8 cellular contexts compared by ENCODE assay signal in the genomic region with DNA sequence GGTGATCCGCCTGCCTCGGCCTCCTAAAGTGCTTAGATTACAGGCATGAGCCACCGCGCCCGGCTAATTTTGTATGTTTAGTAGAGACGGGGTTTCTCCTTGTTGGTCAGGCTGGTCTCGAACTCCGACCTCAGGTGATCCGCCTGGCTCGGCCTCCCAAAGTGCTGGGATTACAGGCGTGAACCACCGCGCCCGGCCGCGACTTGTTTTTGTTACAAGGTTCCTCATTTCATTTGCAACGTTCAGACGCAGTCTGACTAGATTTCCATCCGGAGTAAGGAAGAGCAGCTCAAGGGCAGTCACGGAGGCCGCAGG. TPM values are rescaled to one million over a fixed set of nuclear protein-coding genes. Genes with fewer than 3 reads are reported as not detected.
A peak's percentile ranks its signal among the peaks of the same experiment; 100 is the strongest.
DNase-seq lines count a peak whose midpoint lies in the region; ATAC-seq, FAIRE-seq and TF ChIP-seq lines count a peak whose summit lies in the region.
"Not testable (repeated sequence)": the region's sequence is repeated elsewhere in the genome, so short reads cannot be mapped to it uniquely, and the experiment has no call there.
"Had no signal": no experiment of that assay in that cellular context is flagged by ENCODE, and none has a peak within 500 bp of the region (broad histone marks: within the 10 kb centered on the region; RNA-seq: fewer than 3 reads in every experiment).

No MANE protein-coding gene starts in this region.

- not testable (repeated sequence) for DNase-seq in NT2/D1 (ENCODE audit: low read depth, low spot score); bronchial epithelial cell (ENCODE audit: low read depth); glutamatergic neuron; mesothelial cell of epicardium (ENCODE audit: low spot score in 2 of 2, unreplicated experiment in 2 of 2); gastrocnemius medialis
- peak; percentile 25 for DNase-seq in activated CD4-positive, alpha-beta T cell treated with anti-CD3 and anti-CD28 coated beads, Interleukin-2, amount 10 ng/mL, durations not matched to agents 7 days and 5 days

- intact Hi-C loops in gastrocnemius medialis (cut with DNase I; ENCODE audit: low total_unique reads) = loop anchor here (1.0 to 10.0 kb wide), 3 partner anchors 10 to 345 kb away; a partner anchor contains a TSS

- not testable (repeated sequence) for TF ChIP-seq CTCF in GM12875 (IDR thresholded peaks at IDR 0.05; ENCODE audit: borderline replicate concordance, insufficient read depth, low read depth, low read length); bronchial epithelial cell (IDR thresholded peaks at IDR 0.05; ENCODE audit: insufficient read depth, low read length, severe bottlenecking); glutamatergic neuron (IDR thresholded peaks at IDR 0.05; ENCODE audit: partially characterized antibody, unreplicated experiment); mesothelial cell of epicardium (IDR thresholded peaks at IDR 0.05; ENCODE audit: unreplicated experiment); gastrocnemius medialis (IDR thresholded peaks at IDR 0.05 in 4 of 5, conservative IDR thresholded peaks at IDR 0.05 in 1 of 5)

- not testable (repeated sequence) for TF ChIP-seq POLR2A in gastrocnemius medialis (IDR thresholded peaks at IDR 0.05)

- H3K4me3 ChIP-seq in GM12875 (ENCODE audit: low read depth, low read length) (peak overlapping the region; percentile 81), NT2/D1 (ENCODE audit: insufficient read length, low read depth) (peak overlapping the region; percentile 77), bronchial epithelial cell (ENCODE audit: low read depth, low read length) (peak overlapping the region; percentile 87), gastrocnemius medialis (peak overlapping the region; percentile 75 to 89 (median 80))

- H3K4me3 Mint-ChIP-seq in activated CD4-positive, alpha-beta T cell treated with anti-CD3 and anti-CD28 coated beads, Interleukin-2, amount 10 ng/mL, durations not matched to agents 7 days and 5 days = peak overlapping the region; percentile 80
- H3K4me3 Mint-ChIP-seq in glutamatergic neuron (ENCODE audit: unreplicated experiment) = peak overlapping the region; percentile 93
- peak overlapping the region; percentile 81 for H3K4me3 Mint-ChIP-seq in mesothelial cell of epicardium

- CTCF ChIA-PET in activated CD4-positive, alpha-beta T cell treated with anti-CD3 and anti-CD28 coated beads, Interleukin-2, amount 10 ng/mL, durations not matched to agents 7 days and 5 days (lab: Charles Lee) = interaction anchor here (0.6 to 1.7 kb wide), 6 partner anchors 9 to 556 kb away, joined by 3 to 21 read pairs (median 3); a partner anchor contains a TSS

- POLR2A ChIA-PET in activated CD4-positive, alpha-beta T cell treated with anti-CD3 and anti-CD28 coated beads, Interleukin-2, amount 10 ng/mL, durations not matched to agents 7 days and 5 days (lab: Charles Lee) = interaction anchor here (1.6 kb wide), 1 partner anchor 10 kb away, joined by 8 read pairs; no protein-coding TSS in a partner anchor

- in situ Hi-C loops in gastrocnemius medialis (cut with MboI; ENCODE audit: low sequenced_read_pairs in 4 of 4) = loop anchor here in 1 of 4 donors (10.0 kb wide), 1 partner anchor 125 kb away; a partner anchor contains a TSS

- ATAC-seq in gastrocnemius medialis = not testable (repeated sequence)

- FAIRE-seq in bronchial epithelial cell (lab: Jason Lieb, UNC) = not testable (repeated sequence)

- H3K27ac ChIP-seq in gastrocnemius medialis = peak overlapping the region; percentile 93 to 98 (median 94)

- not testable (repeated sequence) for H3K9me3 Mint-ChIP-seq in activated CD4-positive, alpha-beta T cell treated with anti-CD3 and anti-CD28 coated beads, Interleukin-2, amount 10 ng/mL, durations not matched to agents 7 days and 5 days; glutamatergic neuron (ENCODE audit: unreplicated experiment); mesothelial cell of epicardium

- H3K9ac ChIP-seq in NT2/D1 (ENCODE audit: insufficient read length, low read depth) = peak overlapping the region; percentile 82

- H3K36me3 Mint-ChIP-seq in activated CD4-positive, alpha-beta T cell treated with anti-CD3 and anti-CD28 coated beads, Interleukin-2, amount 10 ng/mL, durations not matched to agents 7 days and 5 days (ENCODE audit: low read depth) = peaks cover 28% of the 10 kb centered on the region
- H3K36me3 Mint-ChIP-seq in glutamatergic neuron (ENCODE audit: unreplicated experiment) = not testable (repeated sequence)
- H3K36me3 Mint-ChIP-seq in mesothelial cell of epicardium = peaks cover 14% of the 10 kb centered on the region

- H3K36me3 ChIP-seq in NT2/D1 (ENCODE audit: insufficient read depth, insufficient read length, low read length) (peaks cover 17% of the 10 kb centered on the region), gastrocnemius medialis (peaks cover 0 to 23% of the 10 kb centered on the region in 2 donors)
- H3K36me3 ChIP-seq in bronchial epithelial cell (ENCODE audit: control insufficient read depth, insufficient read depth, low read length) = not testable (repeated sequence)

- not testable (repeated sequence) for H3K27me3 ChIP-seq in NT2/D1 (ENCODE audit: insufficient read depth, insufficient read length); bronchial epithelial cell (ENCODE audit: control insufficient read depth, insufficient read depth, low read length); gastrocnemius medialis

- H3K4me1 ChIP-seq in NT2/D1 (ENCODE audit: insufficient read depth, insufficient read length) = not testable (repeated sequence)
- H3K4me1 ChIP-seq in gastrocnemius medialis = peaks cover 28 to 37% of the 10 kb centered on the region in 2 donors

- not testable (repeated sequence) for H3K27me3 Mint-ChIP-seq in activated CD4-positive, alpha-beta T cell treated with anti-CD3 and anti-CD28 coated beads, Interleukin-2, amount 10 ng/mL, durations not matched to agents 7 days and 5 days; glutamatergic neuron (ENCODE audit: unreplicated experiment); mesothelial cell of epicardium (ENCODE audit: low read depth)

- H3K4me1 Mint-ChIP-seq in activated CD4-positive, alpha-beta T cell treated with anti-CD3 and anti-CD28 coated beads, Interleukin-2, amount 10 ng/mL, durations not matched to agents 7 days and 5 days = peaks cover 40% of the 10 kb centered on the region
- H3K4me1 Mint-ChIP-seq in glutamatergic neuron (ENCODE audit: low read depth, unreplicated experiment) (peaks cover 16% of the 10 kb centered on the region), mesothelial cell of epicardium (peaks cover 25% of the 10 kb centered on the region)

- H3K9me3 ChIP-seq in NT2/D1 (ENCODE audit: insufficient read depth, low read length); gastrocnemius medialis: not testable (repeated sequence)

- H3K27ac Mint-ChIP-seq in activated CD4-positive, alpha-beta T cell treated with anti-CD3 and anti-CD28 coated beads, Interleukin-2, amount 10 ng/mL, durations not matched to agents 7 days and 5 days = peak overlapping the region; percentile 97
- H3K27ac Mint-ChIP-seq in glutamatergic neuron (ENCODE audit: unreplicated experiment) (peak overlapping the region; percentile 92), mesothelial cell of epicardium (peak overlapping the region; percentile 93)

RNA-seq across cellular contexts. Expression of a gene that starts 0.5 kb away (rescaled TPM):
- total RNA-seq in activated CD4-positive, alpha-beta T cell treated with anti-CD3 and anti-CD28 coated beads, Interleukin-2, amount 10 ng/mL, durations not matched to agents 7 days and 5 days = 10 to 100 TPM; 27.6 to 29.1 TPM
- 52.7 and 56.3 TPM in 2 replicates for total RNA-seq in bronchial epithelial cell
- 30.8 TPM for total RNA-seq in glutamatergic neuron (ENCODE audit: unreplicated experiment)
- 33.5 to 36.1 TPM (median 35.0 TPM) in 3 replicates for total RNA-seq in mesothelial cell of epicardium
- 10 to 100 TPM; 17.5 to 26.3 (median 21.8) TPM for total RNA-seq in gastrocnemius medialis

RNA-seq across cellular contexts. Expression of a gene that starts 14.3 kb away (rescaled TPM):
- 10 to 100 TPM; 16.0 to 17.5 TPM for total RNA-seq in activated CD4-positive, alpha-beta T cell treated with anti-CD3 and anti-CD28 coated beads, Interleukin-2, amount 10 ng/mL, durations not matched to agents 7 days and 5 days
- total RNA-seq in bronchial epithelial cell = 96.9 and 157 TPM in 2 replicates
- 66.0 TPM for total RNA-seq in glutamatergic neuron (ENCODE audit: unreplicated experiment)
- total RNA-seq in mesothelial cell of epicardium = 27.0 to 30.0 TPM (median 27.2 TPM) in 3 replicates
- total RNA-seq in gastrocnemius medialis = 10 to 100 TPM; 28.8 to 83.3 (median 65.5) TPM

RNA-seq across cellular contexts. Expression of a gene that starts 23.9 kb away (rescaled TPM):
- 1 to 10 TPM; 6.3 TPM for total RNA-seq in activated CD4-positive, alpha-beta T cell treated with anti-CD3 and anti-CD28 coated beads, Interleukin-2, amount 10 ng/mL, durations not matched to agents 7 days and 5 days
- total RNA-seq in bronchial epithelial cell = under 0.01 TPM in 1 of 2 replicates, not detected in the other
- total RNA-seq in glutamatergic neuron (ENCODE audit: unreplicated experiment) = 1.5 TPM
- 0.34 to 0.86 TPM (median 0.80 TPM) in 3 replicates for total RNA-seq in mesothelial cell of epicardium
- under 1 TPM in 1 of 4 donors, not detected in 3; 0.17 TPM for total RNA-seq in gastrocnemius medialis
- total RNA-seq: G401 had no signal

RNA-seq across cellular contexts. Expression of a gene that starts 48.2 kb away (rescaled TPM):
- 1 to 10 TPM; 8.2 to 8.8 TPM for total RNA-seq in activated CD4-positive, alpha-beta T cell treated with anti-CD3 and anti-CD28 coated beads, Interleukin-2, amount 10 ng/mL, durations not matched to agents 7 days and 5 days
- total RNA-seq in bronchial epithelial cell (16.8 and 21.0 TPM in 2 replicates), glutamatergic neuron (ENCODE audit: unreplicated experiment) (128 TPM), mesothelial cell of epicardium (11.3 to 12.6 TPM (median 11.3 TPM) in 3 replicates), gastrocnemius medialis (10 to 100 TPM; 13.9 to 18.8 (median 17.5) TPM)
